28 cellular contexts compared by ENCODE assay signal in the genomic region with DNA sequence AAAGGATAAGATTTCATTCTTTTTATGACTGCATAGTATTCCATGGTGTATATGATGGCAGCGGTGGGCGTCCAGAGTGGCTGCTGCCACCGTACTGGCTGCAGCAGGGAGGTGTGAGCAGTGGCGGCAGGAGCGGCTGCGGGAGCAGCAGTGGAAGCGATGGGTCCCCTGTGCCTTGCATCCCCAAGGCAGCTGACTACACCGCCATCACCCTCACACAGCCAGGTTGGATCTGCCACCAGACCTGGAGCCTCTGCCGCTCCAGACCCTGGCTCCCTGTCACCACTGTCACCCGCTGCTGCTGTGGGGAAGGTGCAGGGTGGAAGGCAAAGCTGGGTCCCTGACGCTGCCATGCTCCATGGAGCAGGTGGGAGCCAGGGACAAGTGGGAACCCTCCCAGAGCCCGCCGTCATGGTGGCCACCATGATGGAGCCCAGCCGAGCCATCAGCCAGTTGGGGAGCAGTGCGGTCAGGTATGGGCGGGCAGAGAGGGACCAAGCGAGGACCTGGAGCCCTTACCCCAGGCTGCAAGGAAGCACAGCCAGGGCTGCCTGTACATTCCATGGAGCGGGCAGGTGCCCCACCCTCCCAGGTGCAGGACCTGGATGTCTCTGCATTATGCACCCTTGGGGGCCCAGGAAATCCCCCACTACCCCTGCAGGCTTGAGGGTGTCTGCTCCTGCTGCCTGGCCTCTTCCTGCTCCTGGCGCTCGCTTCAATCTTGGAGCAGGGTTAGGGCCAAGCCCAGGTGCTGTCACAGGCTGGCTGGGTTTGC.
"Had no signal": no experiment of that assay in that cellular context is flagged by ENCODE, and none has a peak within 500 bp of the region (broad histone marks: within the 10 kb centered on the region; RNA-seq: fewer than 3 reads in every experiment).

No MANE protein-coding gene starts in this region.

- H3K4me3 Mint-ChIP-seq: mesothelial cell of epicardium; naive B cell; natural killer cell treated with Interleukin-12 subunit alpha and Interleukin-12 subunit beta and Interleukin-15 and Interleukin-18, amount 100 ng/mL, for 72 hours; neural crest cell; stimulated activated effector memory CD8-positive, alpha-beta T cell treated with anti-CD3 and anti-CD28 coated beads, Interleukin-12 subunit alpha, Interleukin-12 subunit beta, amount 100 ng/mL, for 72 hours; type B pancreatic cell had no signal

- H3K4me1 Mint-ChIP-seq: mesothelial cell of epicardium; naive B cell; neural crest cell; stimulated activated effector memory CD8-positive, alpha-beta T cell treated with anti-CD3 and anti-CD28 coated beads, Interleukin-12 subunit alpha, Interleukin-12 subunit beta, amount 100 ng/mL, for 72 hours had no signal

- DNase-seq: cerebellar nuclear complex; dorsolateral prefrontal cortex; effector CD4-positive, alpha-beta T cell; heart left ventricle; hippocampal formation; kidney glomerular epithelial cell; mesenchymal stem cell; mucosa of descending colon; naive B cell; nucleus accumbens; sigmoid colon; stimulated activated CD4-positive, alpha-beta T cell treated with anti-CD3 and anti-CD28 coated beads, Interleukin-2, amount 100 ng/mL, for 24 hours; stimulated activated CD4-positive, alpha-beta T cell treated with anti-CD3 and anti-CD28 coated beads, Interleukin-4, amount 100 ng/mL, for 24 hours; stimulated activated naive CD8-positive, alpha-beta T cell treated with anti-CD3 and anti-CD28 coated beads, Interleukin-15, Interleukin-2, amounts not matched to agents 100 U/mL and 50 U/mL, for 24 hours; substantia nigra; testis; uterus had no signal

- ATAC-seq: heart left ventricle; mucosa of descending colon; stimulated activated effector memory CD8-positive, alpha-beta T cell treated with anti-CD3 and anti-CD28 coated beads, Interleukin-12 subunit alpha, Interleukin-12 subunit beta, amount 100 ng/mL, for 72 hours; stimulated activated naive CD8-positive, alpha-beta T cell treated with anti-CD3 and anti-CD28 coated beads, Interleukin-15, Interleukin-2, amounts not matched to agents 100 U/mL and 50 U/mL, for 24 hours had no signal

- H3K27ac ChIP-seq: dorsolateral prefrontal cortex, heart left ventricle, prostate gland, right atrium auricular region, sigmoid colon, testis, tibial artery, uterus had no signal

- H3K36me3 ChIP-seq: heart left ventricle, prostate gland, right atrium auricular region, sigmoid colon, tibial artery, uterus had no signal

- H3K27me3 ChIP-seq: dorsolateral prefrontal cortex, heart left ventricle, right atrium auricular region, sigmoid colon, testis, tibial artery, uterus had no signal

- FAIRE-seq: colon, frontal cortex, islet of Langerhans had no signal

- H3K4me1 ChIP-seq: heart left ventricle, prostate gland, right atrium auricular region, sigmoid colon, testis, tibial artery, uterus had no signal

- H3K36me3 Mint-ChIP-seq: mesothelial cell of epicardium; naive B cell; natural killer cell treated with Interleukin-12 subunit alpha and Interleukin-12 subunit beta and Interleukin-15 and Interleukin-18, amount 100 ng/mL, for 72 hours; stimulated activated effector memory CD8-positive, alpha-beta T cell treated with anti-CD3 and anti-CD28 coated beads, Interleukin-12 subunit alpha, Interleukin-12 subunit beta, amount 100 ng/mL, for 72 hours; type B pancreatic cell had no signal

- H3K9me3 ChIP-seq: mucosa of descending colon, prostate gland, sigmoid colon, testis, uterus had no signal

- H3K27ac Mint-ChIP-seq: mesothelial cell of epicardium; naive B cell; natural killer cell treated with Interleukin-12 subunit alpha and Interleukin-12 subunit beta and Interleukin-15 and Interleukin-18, amount 100 ng/mL, for 72 hours; stimulated activated effector memory CD8-positive, alpha-beta T cell treated with anti-CD3 and anti-CD28 coated beads, Interleukin-12 subunit alpha, Interleukin-12 subunit beta, amount 100 ng/mL, for 72 hours; type B pancreatic cell had no signal

- H3K9me3 Mint-ChIP-seq: neural crest cell, type B pancreatic cell had no signal

- H3K4me3 ChIP-seq: dorsolateral prefrontal cortex, heart left ventricle, mucosa of descending colon, prostate gland, right atrium auricular region, sigmoid colon, testis, tibial artery, uterus had no signal

- H3K27me3 Mint-ChIP-seq: natural killer cell treated with Interleukin-12 subunit alpha and Interleukin-12 subunit beta and Interleukin-15 and Interleukin-18, amount 100 ng/mL, for 72 hours; type B pancreatic cell had no signal
